Comparison of ENCODE assay signal across 10 cellular contexts in the genomic region with DNA sequence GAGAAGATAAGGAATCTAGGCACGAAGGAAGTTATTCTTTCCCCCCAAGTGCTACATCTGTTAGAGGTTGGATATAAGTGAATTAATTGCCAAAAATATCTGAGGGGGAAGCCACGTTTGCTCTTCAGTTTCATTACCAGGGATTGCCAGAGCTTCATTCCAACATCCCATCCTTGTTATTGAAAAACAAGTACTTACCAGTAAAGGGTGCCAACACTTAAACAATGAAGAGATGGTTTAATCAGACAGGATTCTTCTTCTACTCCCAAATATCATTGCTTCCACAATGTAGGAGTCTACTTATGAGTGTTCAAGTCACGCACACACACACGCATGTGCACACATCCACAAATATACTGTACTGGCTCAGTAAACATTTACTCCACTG.
DNase-seq lines count a peak whose midpoint lies in the region; ATAC-seq and TF ChIP-seq lines count a peak whose summit lies in the region.
"Had no signal": no experiment of that assay in that cellular context is flagged by ENCODE, and none has a peak within 500 bp of the region (broad histone marks: within the 10 kb centered on the region; RNA-seq: fewer than 3 reads in every experiment).

No MANE protein-coding gene starts in this region.

- H3K27ac Mint-ChIP-seq in activated T-cell treated with anti-CD3 and anti-CD28 coated beads, Interleukin-2, amount 50 U/mL, for 72 hours: peak overlapping the region; percentile 100
- peak overlapping the region; percentile 100 for H3K27ac Mint-ChIP-seq in activated CD4-positive, alpha-beta memory T cell treated with anti-CD3 and anti-CD28 coated beads for 36 hours
- peak overlapping the region; percentile 100 for H3K27ac Mint-ChIP-seq in stimulated activated naive CD8-positive, alpha-beta T cell treated with anti-CD3 and anti-CD28 coated beads, Interleukin-15, Interleukin-2, amounts not matched to agents 100 ng/mL and 50 ng/mL, for 24 hours

- no peak for ATAC-seq in activated T-cell treated with anti-CD3 and anti-CD28 coated beads, Interleukin-2, amount 50 U/mL, for 72 hours (replicated peaks in 1 of 2)

- H3K4me1 ChIP-seq in right atrium auricular region (no peaks in the 10 kb centered on the region), suprapubic skin (peaks cover 11% of the 10 kb centered on the region)

- CTCF ChIA-PET in activated CD4-positive, alpha-beta memory T cell treated with anti-CD3 and anti-CD28 coated beads for 36 hours (lab: Charles Lee): interaction anchor here (0.9 to 6.5 kb wide), 3 partner anchors 10 to 179 kb away, joined by 3 to 56 read pairs (median 8); no protein-coding TSS in a partner anchor

- peaks cover 2 to 4% of the 10 kb centered on the region in 2 donors for H3K9me3 Mint-ChIP-seq in activated T-cell treated with anti-CD3 and anti-CD28 coated beads, Interleukin-2, amount 50 U/mL, for 72 hours
- H3K9me3 Mint-ChIP-seq in activated CD4-positive, alpha-beta memory T cell treated with anti-CD3 and anti-CD28 coated beads for 36 hours: no peaks in the 10 kb centered on the region
- no peaks in the 10 kb centered on the region for H3K9me3 Mint-ChIP-seq in stimulated activated naive CD8-positive, alpha-beta T cell treated with anti-CD3 and anti-CD28 coated beads, Interleukin-15, Interleukin-2, amounts not matched to agents 100 ng/mL and 50 ng/mL, for 24 hours

- TF ChIP-seq EP300 in suprapubic skin (IDR thresholded peaks at IDR 0.05): no peak

- DNase-seq in activated T-cell treated with anti-CD3 and anti-CD28 coated beads, Interleukin-2, amount 50 U/mL, for 72 hours: no peak
- DNase-seq in activated T-cell treated with anti-CD3 and anti-CD28 coated beads for 4 hours (no peak), fibroblast of pulmonary artery (ENCODE audit: low read depth) (peak; percentile 76), CD1c-positive myeloid dendritic cell (ENCODE audit: extremely low spot score) (no peak), right atrium auricular region (ENCODE audit: low spot score) (no peak), suprapubic skin (ENCODE audit: low spot score in 2 of 2) (no peak)
- peak; percentile 22 for DNase-seq in activated CD4-positive, alpha-beta memory T cell treated with anti-CD3 and anti-CD28 coated beads for 36 hours
- DNase-seq: occipital lobe had no signal

- TF ChIP-seq CTCF in fibroblast of pulmonary artery (IDR thresholded peaks at IDR 0.05; ENCODE audit: low read length, missing control alignments) (no peak), right atrium auricular region (IDR thresholded peaks at IDR 0.05) (no peak), suprapubic skin (IDR thresholded peaks at IDR 0.05) (no peak)

- H3K27me3 ChIP-seq in right atrium auricular region (no peaks in the 10 kb centered on the region), suprapubic skin (no peaks in the 10 kb centered on the region)
- H3K27me3 ChIP-seq: foreskin keratinocyte had no signal

- H3K4me3 ChIP-seq in fibroblast of pulmonary artery (replicated peaks; ENCODE audit: low read depth, low read length) (peak overlapping the region; percentile 23), right atrium auricular region (no peak overlapping the region), suprapubic skin (no peak overlapping the region)

- peak overlapping the region; percentile 88 to 97 for H3K4me3 Mint-ChIP-seq in activated T-cell treated with anti-CD3 and anti-CD28 coated beads, Interleukin-2, amount 50 U/mL, for 72 hours
- H3K4me3 Mint-ChIP-seq in activated CD4-positive, alpha-beta memory T cell treated with anti-CD3 and anti-CD28 coated beads for 36 hours: peak overlapping the region; percentile 70
- peak overlapping the region; percentile 77 for H3K4me3 Mint-ChIP-seq in stimulated activated naive CD8-positive, alpha-beta T cell treated with anti-CD3 and anti-CD28 coated beads, Interleukin-15, Interleukin-2, amounts not matched to agents 100 ng/mL and 50 ng/mL, for 24 hours

- H3K27me3 Mint-ChIP-seq in activated T-cell treated with anti-CD3 and anti-CD28 coated beads, Interleukin-2, amount 50 U/mL, for 72 hours (ENCODE audit: low read depth): no peaks in the 10 kb centered on the region
- H3K27me3 Mint-ChIP-seq in activated CD4-positive, alpha-beta memory T cell treated with anti-CD3 and anti-CD28 coated beads for 36 hours: no peaks in the 10 kb centered on the region
- no peaks in the 10 kb centered on the region for H3K27me3 Mint-ChIP-seq in stimulated activated naive CD8-positive, alpha-beta T cell treated with anti-CD3 and anti-CD28 coated beads, Interleukin-15, Interleukin-2, amounts not matched to agents 100 ng/mL and 50 ng/mL, for 24 hours

- 33% methylated on average over 4 of the region's 4 CpGs for WGBS in suprapubic skin

- peaks cover 0 to 6% of the 10 kb centered on the region in 2 donors for H3K9me3 ChIP-seq in right atrium auricular region
- H3K9me3 ChIP-seq in suprapubic skin: peaks cover 4% of the 10 kb centered on the region

- H3K36me3 ChIP-seq in right atrium auricular region (no peaks in the 10 kb centered on the region), suprapubic skin (no peaks in the 10 kb centered on the region)

- POLR2A ChIA-PET in activated CD4-positive, alpha-beta memory T cell treated with anti-CD3 and anti-CD28 coated beads for 36 hours (lab: Charles Lee): interaction anchor here (1.2 to 11.1 kb wide), 5 partner anchors 29 to 182 kb away, joined by 3 to 207 read pairs (median 13); no protein-coding TSS in a partner anchor

- no peak for TF ChIP-seq POLR2A in suprapubic skin (IDR thresholded peaks at IDR 0.05)

- H3K36me3 Mint-ChIP-seq in activated T-cell treated with anti-CD3 and anti-CD28 coated beads, Interleukin-2, amount 50 U/mL, for 72 hours (ENCODE audit: insufficient read depth in 2 of 2): peaks cover 5 to 16% of the 10 kb centered on the region in 2 donors
- H3K36me3 Mint-ChIP-seq in activated CD4-positive, alpha-beta memory T cell treated with anti-CD3 and anti-CD28 coated beads for 36 hours: peaks cover 8% of the 10 kb centered on the region
- H3K36me3 Mint-ChIP-seq in stimulated activated naive CD8-positive, alpha-beta T cell treated with anti-CD3 and anti-CD28 coated beads, Interleukin-15, Interleukin-2, amounts not matched to agents 100 ng/mL and 50 ng/mL, for 24 hours (ENCODE audit: low read depth): peaks cover 32% of the 10 kb centered on the region

- H3K4me1 Mint-ChIP-seq in activated T-cell treated with anti-CD3 and anti-CD28 coated beads, Interleukin-2, amount 50 U/mL, for 72 hours (ENCODE audit: low read depth): peaks cover 100% of the 10 kb centered on the region
- peaks cover 94% of the 10 kb centered on the region for H3K4me1 Mint-ChIP-seq in activated CD4-positive, alpha-beta memory T cell treated with anti-CD3 and anti-CD28 coated beads for 36 hours (ENCODE audit: low read depth)
- peaks cover 99% of the 10 kb centered on the region for H3K4me1 Mint-ChIP-seq in stimulated activated naive CD8-positive, alpha-beta T cell treated with anti-CD3 and anti-CD28 coated beads, Interleukin-15, Interleukin-2, amounts not matched to agents 100 ng/mL and 50 ng/mL, for 24 hours (ENCODE audit: low read depth)

- intact Hi-C loops in activated CD4-positive, alpha-beta memory T cell treated with anti-CD3 and anti-CD28 coated beads for 36 hours (cut with micrococcal nuclease): loop anchor here (5.0 to 10.0 kb wide), 5 partner anchors 314 to 1179 kb away; partner anchors contain the start of genes HDAC7, RPAP3 and SLC38A2

- no peak overlapping the region for H3K27ac ChIP-seq in right atrium auricular region
- no peak overlapping the region for H3K27ac ChIP-seq in suprapubic skin

Comparison
In these comparisons a context has a peak if more than half of its experiments do, and no peak if none do; other contexts are left out.
1. DNase-seq: peak in activated CD4-positive, alpha-beta memory T cell treated with anti-CD3 and anti-CD28 coated beads for 36 hours (single experiment) and fibroblast of pulmonary artery (single experiment); none in activated T-cell treated with anti-CD3 and anti-CD28 coated beads, Interleukin-2, amount 50 U/mL, for 72 hours (0 of 2), activated T-cell treated with anti-CD3 and anti-CD28 coated beads for 4 hours (single experiment), CD1c-positive myeloid dendritic cell (single experiment), right atrium auricular region (single experiment) and suprapubic skin (0 of 2).
2. Peak in every context shown above with its lines, with median percentiles within 50 percentile points of each other: H3K27ac Mint-ChIP-seq and H3K4me3 Mint-ChIP-seq.